ENCODE assay signal across 9 cellular contexts in the genomic region with DNA sequence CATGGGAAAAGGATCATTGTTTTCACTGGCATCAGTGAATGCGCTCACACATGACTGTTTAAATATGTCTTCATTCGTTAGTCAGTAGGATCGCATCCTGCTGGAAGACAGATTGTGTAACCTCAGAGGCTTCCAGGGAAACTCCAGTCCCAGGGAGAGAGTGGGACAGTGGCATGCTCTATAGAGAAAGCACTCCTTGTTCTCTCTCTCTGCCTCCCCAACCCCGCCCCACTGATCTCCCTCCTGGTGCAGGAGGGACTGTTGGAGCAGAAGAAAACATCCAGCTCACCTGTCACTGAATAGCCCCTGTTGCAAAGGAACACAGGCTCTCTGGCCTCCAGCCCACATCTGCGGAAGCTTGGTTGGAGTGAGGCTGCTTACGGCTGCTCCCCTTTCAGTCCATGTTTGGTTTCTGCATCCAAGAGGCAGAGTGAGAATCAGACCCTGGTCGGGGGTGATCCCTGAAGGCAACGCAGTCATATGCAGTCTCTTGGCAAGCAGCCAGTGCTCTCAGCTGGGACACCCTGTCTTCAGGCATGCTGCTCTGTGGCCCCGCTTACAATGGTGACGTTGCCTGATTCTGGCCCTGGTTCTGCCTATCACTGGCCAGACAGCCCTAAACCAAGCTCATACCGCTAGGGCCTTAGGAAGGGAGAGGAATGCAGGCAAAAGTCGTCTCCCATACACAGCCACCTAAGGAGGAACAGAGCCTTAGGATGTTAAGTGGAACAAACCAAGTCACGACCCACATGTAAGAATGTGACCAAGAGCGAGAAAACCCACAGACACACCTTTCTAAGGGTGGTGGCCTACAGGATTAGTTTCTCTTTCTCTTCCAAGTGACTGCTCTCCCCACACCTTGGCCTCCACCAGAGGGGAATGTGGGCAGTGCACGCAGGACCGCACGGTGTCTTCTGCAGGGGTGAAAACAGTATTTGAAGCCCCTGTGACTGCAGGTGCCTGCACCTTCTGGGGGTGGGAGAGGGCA. TPM values are rescaled to one million over a fixed set of nuclear protein-coding genes. Genes with fewer than 3 reads are reported as not detected.
DNase-seq lines count a peak whose midpoint lies in the region; ATAC-seq and TF ChIP-seq lines count a peak whose summit lies in the region.
"Had no signal": no experiment of that assay in that cellular context is flagged by ENCODE, and none has a peak within 500 bp of the region (broad histone marks: within the 10 kb centered on the region; RNA-seq: fewer than 3 reads in every experiment).

No MANE protein-coding gene starts in this region.

- H3K9ac ChIP-seq in endodermal cell (ENCODE audit: extremely low read depth, low read length, poor library complexity, severe bottlenecking) = no peak overlapping the region

- peak overlapping the region; percentile 3 to 33 for H3K4me3 ChIP-seq in gastroesophageal sphincter
- H3K4me3 ChIP-seq in endodermal cell (ENCODE audit: low read length) = no peak overlapping the region
- no peak overlapping the region for H3K4me3 ChIP-seq in A673 (ENCODE audit: low read depth, low read length, poor library complexity, severe bottlenecking)

- 15 to 41% methylated on average over 6 to 10 of the region's 17 CpGs for WGBS in gastroesophageal sphincter (ENCODE audit: low coverage in 1 of 2), 2 donors
- 90 to 94% methylated on average over 12 to 17 of the region's 17 CpGs for WGBS in endodermal cell (ENCODE audit: insufficient coverage in 1 of 2, insufficient read length in 1 of 2), 2 experiments

- TF ChIP-seq EP300 in gastroesophageal sphincter (IDR thresholded peaks at IDR 0.05) = no peak

- DNase-seq in EH (ENCODE audit: low read depth) = peak; percentile 36
- peak; percentile 89 for DNase-seq in SK-MEL-5 (ENCODE audit: low read depth, low spot score)
- peak; percentile 28 for DNase-seq in retina
- DNase-seq in activated T-cell treated with anti-CD3 and anti-CD28 coated beads for 4 hours = no peak
- DNase-seq in activated CD4-positive, CD25-positive, alpha-beta regulatory T cell treated with anti-CD3 and anti-CD28 coated beads, Interleukin-2, amount 50 U/mL, for 72 hours = no peak
- no peak for DNase-seq in endodermal cell
- DNase-seq in A673 (ENCODE audit: low spot score) = no peak

- peak overlapping the region in 3 of 4 donors; percentile 77 to 79 (median 78) for H3K27ac ChIP-seq in gastroesophageal sphincter
- no peak overlapping the region for H3K27ac ChIP-seq in endodermal cell (ENCODE audit: low read depth, low read length)
- no peak overlapping the region for H3K27ac ChIP-seq in A673 (ENCODE audit: low read depth, low read length, poor library complexity, severe bottlenecking)

- intact Hi-C loops in A673 (cut with micrococcal nuclease; ENCODE audit: unreplicated experiment) = no loop called here

- no peaks in the 10 kb centered on the region for H3K9me3 Mint-ChIP-seq in endodermal cell
- H3K9me3 Mint-ChIP-seq: IgD-negative memory B cell had no signal

- peaks cover 2% of the 10 kb centered on the region for H3K4me1 Mint-ChIP-seq in endodermal cell

- no peaks in the 10 kb centered on the region for H3K36me3 Mint-ChIP-seq in endodermal cell (ENCODE audit: low read depth)

- no peak for TF ChIP-seq CTCF in gastroesophageal sphincter (IDR thresholded peaks at IDR 0.05)
- no peak for TF ChIP-seq CTCF in endodermal cell (conservative IDR thresholded peaks at IDR 0.05)
- no peak for TF ChIP-seq CTCF in A673 (conservative IDR thresholded peaks at IDR 0.05; ENCODE audit: low read depth, low read length)

- H3K4me1 ChIP-seq in gastroesophageal sphincter (peaks cover 0 to 50% (median 7%) of the 10 kb centered on the region in 3 donors), endodermal cell (ENCODE audit: control insufficient read depth, insufficient read depth, low read length) (no peaks in the 10 kb centered on the region), A673 (ENCODE audit: insufficient read depth, low read length, poor library complexity, severe bottlenecking) (no peaks in the 10 kb centered on the region)

- peak; percentile 88 for ATAC-seq in gastroesophageal sphincter

- no peak overlapping the region for H3K4me3 Mint-ChIP-seq in endodermal cell

- in situ Hi-C loops in SK-MEL-5 (cut with HindIII; ENCODE audit: low pct_unique_long_range_greater_than_20kb, low sequenced_read_pairs) = no loop called here

- POLR2A ChIA-PET in A673 (lab: Charles Lee; ENCODE audit: low non-redundant PET) = no interaction called here

- TF ChIP-seq POLR2A in gastroesophageal sphincter (IDR thresholded peaks at IDR 0.05) = peak in 1 of 2 donors; percentile 15

- H3K36me3 ChIP-seq in gastroesophageal sphincter (peaks cover 0 to 14% of the 10 kb centered on the region in 2 donors), endodermal cell (ENCODE audit: control insufficient read depth, insufficient read depth, low read length) (no peaks in the 10 kb centered on the region), A673 (ENCODE audit: insufficient read depth, low read length, poor library complexity, severe bottlenecking) (no peaks in the 10 kb centered on the region)

- CTCF ChIA-PET in A673 (lab: Charles Lee) = no interaction called here

- H3K9me3 ChIP-seq in gastroesophageal sphincter = no peaks in the 10 kb centered on the region
- H3K9me3 ChIP-seq in endodermal cell (ENCODE audit: control insufficient read depth, low read length) = no peaks in the 10 kb centered on the region
- H3K9me3 ChIP-seq in A673 (ENCODE audit: low read depth, low read length, poor library complexity, severe bottlenecking) = peaks cover 4% of the 10 kb centered on the region

- BruUV-seq in A673 (replicated peaks; lab: Mats Ljungman, UMichigan) = no TSS peak

- no peaks in the 10 kb centered on the region for H3K27me3 ChIP-seq in gastroesophageal sphincter
- no peaks in the 10 kb centered on the region for H3K27me3 ChIP-seq in endodermal cell (ENCODE audit: control insufficient read depth, insufficient read depth, low read length, poor library complexity, severe bottlenecking)
- no peaks in the 10 kb centered on the region for H3K27me3 ChIP-seq in A673 (replicated peaks; ENCODE audit: insufficient read depth, low read depth, low read length, poor library complexity)

- no peak overlapping the region for H3K27ac Mint-ChIP-seq in endodermal cell
- H3K27ac Mint-ChIP-seq: IgD-negative memory B cell had no signal

- no peaks in the 10 kb centered on the region for H3K27me3 Mint-ChIP-seq in endodermal cell (ENCODE audit: insufficient read depth)
- H3K27me3 Mint-ChIP-seq: IgD-negative memory B cell had no signal

RNA-seq across cellular contexts. Expression of gene BACE2, which starts 39.7 kb away (rescaled TPM):
- 490 and 502 TPM in 2 replicates for total RNA-seq in SK-MEL-5 (2014; rRNA removed; shearing (Covaris generic))
- 485 and 573 TPM in 2 replicates for polyA plus RNA-seq in SK-MEL-5 (2015; cell fraction: cytosol; rRNA removed)
- 123 and 129 TPM in 2 replicates for polyA plus RNA-seq in SK-MEL-5 (2015; cell fraction: nucleus; rRNA removed)
- total RNA-seq in gastroesophageal sphincter (10 to 100 TPM; 31.9 to 63.4 (median 50.0) TPM), endodermal cell (10 to 100 TPM in 1 of 2 donors, 1 to 10 TPM in 1; 9.1 to 16.7 TPM), A673 (2021) (6.9 and 8.0 TPM in 2 replicates)
- 11.3 TPM for polyA plus RNA-seq in endodermal cell (2013, experiment 1 of 2)
- 8.9 TPM for polyA plus RNA-seq in endodermal cell (2013, experiment 2 of 2)

Comparison
In these comparisons a context has a peak if more than half of its experiments do, and no peak if none do; other contexts are left out.
1. DNase-seq: peak in EH (single experiment), SK-MEL-5 (single experiment) and retina (single experiment); none in activated T-cell treated with anti-CD3 and anti-CD28 coated beads for 4 hours (single experiment), activated CD4-positive, CD25-positive, alpha-beta regulatory T cell treated with anti-CD3 and anti-CD28 coated beads, Interleukin-2, amount 50 U/mL, for 72 hours (single experiment), endodermal cell (single experiment) and A673 (single experiment).
2. H3K27ac ChIP-seq: peak in gastroesophageal sphincter (3 of 4); none in endodermal cell (single experiment) and A673 (single experiment).
3. H3K4me3 ChIP-seq: peak in gastroesophageal sphincter (2 of 2); none in endodermal cell (single experiment) and A673 (single experiment).